12 cellular contexts compared by ENCODE assay signal in the genomic region with DNA sequence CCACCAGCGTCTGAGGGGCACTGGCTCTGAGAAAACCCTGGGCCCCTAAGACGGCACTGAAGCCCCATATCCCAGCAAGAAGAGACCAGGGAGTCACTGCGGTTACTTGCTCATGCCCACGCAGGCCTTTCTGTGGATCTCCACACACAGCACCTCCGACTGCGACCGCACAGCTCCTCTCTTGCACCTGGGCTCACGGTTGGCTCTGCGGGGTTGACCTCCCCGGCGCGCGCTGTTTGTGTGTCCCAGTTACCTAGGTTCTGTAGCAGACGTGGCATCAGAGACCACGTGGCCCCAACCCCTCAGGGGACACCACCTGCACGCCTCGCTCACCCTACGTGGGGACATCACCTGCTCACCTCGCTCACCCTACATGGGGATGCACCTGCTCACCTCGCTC. TPM values are rescaled to one million over a fixed set of nuclear protein-coding genes. Genes with fewer than 3 reads are reported as not detected.
DNase-seq lines count a peak whose midpoint lies in the region; ATAC-seq and TF ChIP-seq lines count a peak whose summit lies in the region.
"Had no signal": no experiment of that assay in that cellular context is flagged by ENCODE, and none has a peak within 500 bp of the region (broad histone marks: within the 10 kb centered on the region; RNA-seq: fewer than 3 reads in every experiment).

No MANE protein-coding gene starts in this region.

- no peak for TF ChIP-seq CTCF in chondrocyte (IDR thresholded peaks at IDR 0.05)

- H3K9me3 Mint-ChIP-seq in activated naive CD8-positive, alpha-beta T cell treated with anti-CD3 and anti-CD28 coated beads, Interleukin-2, amount 10 ng/mL, durations not matched to agents 7 days and 5 days = no peaks in the 10 kb centered on the region
- no peaks in the 10 kb centered on the region for H3K9me3 Mint-ChIP-seq in activated naive CD8-positive, alpha-beta T cell treated with anti-CD3 and anti-CD28 coated beads, Interleukin-2, amount 50 U/mL, for 24 hours
- no peaks in the 10 kb centered on the region for H3K9me3 Mint-ChIP-seq in chondrocyte (ENCODE audit: low read depth)
- no peaks in the 10 kb centered on the region for H3K9me3 Mint-ChIP-seq in natural killer cell treated with Interleukin-12 subunit alpha and Interleukin-12 subunit beta and Interleukin-15 and Interleukin-18, amount 100 ng/mL, for 72 hours
- H3K9me3 Mint-ChIP-seq in activated T-cell treated with anti-CD3 and anti-CD28 coated beads, Interleukin-2, amount 50 U/mL, for 24 hours = no peaks in the 10 kb centered on the region

- DNase-seq in activated naive CD8-positive, alpha-beta T cell treated with anti-CD3 and anti-CD28 coated beads, Interleukin-2, amount 10 ng/mL, durations not matched to agents 7 days and 5 days = peak; percentile 15
- DNase-seq in activated naive CD8-positive, alpha-beta T cell treated with anti-CD3 and anti-CD28 coated beads, Interleukin-2, amount 50 U/mL, for 24 hours = no peak
- DNase-seq in chondrocyte (ENCODE audit: low spot score) (peak; percentile 88), ureter (ENCODE audit: low spot score) (peak; percentile 39), DMS153 treated with DMSO at 0.1 percent for 48 hours (lab: John Stamatoyannopoulos, UW; ENCODE audit: unreplicated experiment) (no peak), NCI-H1694 (lab: John Stamatoyannopoulos, UW) (no peak)
- peak; percentile 49 for DNase-seq in natural killer cell treated with Interleukin-12 subunit alpha and Interleukin-12 subunit beta and Interleukin-15 and Interleukin-18, amount 100 ng/mL, for 72 hours (ENCODE audit: low spot score)
- DNase-seq in activated T-cell treated with anti-CD3 and anti-CD28 coated beads, Interleukin-2, amount 50 U/mL, for 24 hours = no peak
- DNase-seq: activated CD4-positive, alpha-beta T cell treated with anti-CD3 and anti-CD28 coated beads for 4 hours; DMS79; NCI-H446 treated with DMSO at 0.1 percent for 48 hours had no signal

- POLR2A ChIA-PET in activated naive CD8-positive, alpha-beta T cell treated with anti-CD3 and anti-CD28 coated beads, Interleukin-2, amount 10 ng/mL, durations not matched to agents 7 days and 5 days (lab: Charles Lee) = no interaction called here

- no peaks in the 10 kb centered on the region for H3K36me3 Mint-ChIP-seq in activated naive CD8-positive, alpha-beta T cell treated with anti-CD3 and anti-CD28 coated beads, Interleukin-2, amount 10 ng/mL, durations not matched to agents 7 days and 5 days
- H3K36me3 Mint-ChIP-seq in activated naive CD8-positive, alpha-beta T cell treated with anti-CD3 and anti-CD28 coated beads, Interleukin-2, amount 50 U/mL, for 24 hours (ENCODE audit: low read depth) = peaks cover 6% of the 10 kb centered on the region
- peaks cover 10% of the 10 kb centered on the region for H3K36me3 Mint-ChIP-seq in chondrocyte (ENCODE audit: low read depth)
- H3K36me3 Mint-ChIP-seq in natural killer cell treated with Interleukin-12 subunit alpha and Interleukin-12 subunit beta and Interleukin-15 and Interleukin-18, amount 100 ng/mL, for 72 hours = no peaks in the 10 kb centered on the region
- H3K36me3 Mint-ChIP-seq in activated T-cell treated with anti-CD3 and anti-CD28 coated beads, Interleukin-2, amount 50 U/mL, for 24 hours (ENCODE audit: low read depth) = peaks cover 66% of the 10 kb centered on the region

- no peak for ATAC-seq in activated naive CD8-positive, alpha-beta T cell treated with anti-CD3 and anti-CD28 coated beads, Interleukin-2, amount 10 ng/mL, durations not matched to agents 7 days and 5 days (ENCODE audit: low read depth)
- no peak for ATAC-seq in activated naive CD8-positive, alpha-beta T cell treated with anti-CD3 and anti-CD28 coated beads, Interleukin-2, amount 50 U/mL, for 24 hours
- no peak for ATAC-seq in natural killer cell treated with Interleukin-12 subunit alpha and Interleukin-12 subunit beta and Interleukin-15 and Interleukin-18, amount 100 ng/mL, for 72 hours
- ATAC-seq: heart right ventricle had no signal

- H3K4me3 Mint-ChIP-seq in activated naive CD8-positive, alpha-beta T cell treated with anti-CD3 and anti-CD28 coated beads, Interleukin-2, amount 10 ng/mL, durations not matched to agents 7 days and 5 days = no peak overlapping the region
- no peak overlapping the region for H3K4me3 Mint-ChIP-seq in activated naive CD8-positive, alpha-beta T cell treated with anti-CD3 and anti-CD28 coated beads, Interleukin-2, amount 50 U/mL, for 24 hours
- no peak overlapping the region for H3K4me3 Mint-ChIP-seq in chondrocyte (ENCODE audit: unreplicated experiment)
- no peak overlapping the region for H3K4me3 Mint-ChIP-seq in natural killer cell treated with Interleukin-12 subunit alpha and Interleukin-12 subunit beta and Interleukin-15 and Interleukin-18, amount 100 ng/mL, for 72 hours
- no peak overlapping the region for H3K4me3 Mint-ChIP-seq in activated T-cell treated with anti-CD3 and anti-CD28 coated beads, Interleukin-2, amount 50 U/mL, for 24 hours

- no peaks in the 10 kb centered on the region for H3K27me3 Mint-ChIP-seq in activated naive CD8-positive, alpha-beta T cell treated with anti-CD3 and anti-CD28 coated beads, Interleukin-2, amount 10 ng/mL, durations not matched to agents 7 days and 5 days
- H3K27me3 Mint-ChIP-seq in activated naive CD8-positive, alpha-beta T cell treated with anti-CD3 and anti-CD28 coated beads, Interleukin-2, amount 50 U/mL, for 24 hours = no peaks in the 10 kb centered on the region
- no peaks in the 10 kb centered on the region for H3K27me3 Mint-ChIP-seq in chondrocyte (ENCODE audit: low read depth)
- H3K27me3 Mint-ChIP-seq in natural killer cell treated with Interleukin-12 subunit alpha and Interleukin-12 subunit beta and Interleukin-15 and Interleukin-18, amount 100 ng/mL, for 72 hours = no peaks in the 10 kb centered on the region
- no peaks in the 10 kb centered on the region for H3K27me3 Mint-ChIP-seq in activated T-cell treated with anti-CD3 and anti-CD28 coated beads, Interleukin-2, amount 50 U/mL, for 24 hours

- no peak overlapping the region for H3K27ac Mint-ChIP-seq in activated naive CD8-positive, alpha-beta T cell treated with anti-CD3 and anti-CD28 coated beads, Interleukin-2, amount 10 ng/mL, durations not matched to agents 7 days and 5 days
- H3K27ac Mint-ChIP-seq in activated naive CD8-positive, alpha-beta T cell treated with anti-CD3 and anti-CD28 coated beads, Interleukin-2, amount 50 U/mL, for 24 hours = no peak overlapping the region
- H3K27ac Mint-ChIP-seq in chondrocyte (ENCODE audit: unreplicated experiment) = no peak overlapping the region
- H3K27ac Mint-ChIP-seq in natural killer cell treated with Interleukin-12 subunit alpha and Interleukin-12 subunit beta and Interleukin-15 and Interleukin-18, amount 100 ng/mL, for 72 hours = peak overlapping the region in 1 of 2 donors; percentile 84
- no peak overlapping the region for H3K27ac Mint-ChIP-seq in activated T-cell treated with anti-CD3 and anti-CD28 coated beads, Interleukin-2, amount 50 U/mL, for 24 hours

- peaks cover 6% of the 10 kb centered on the region for H3K4me1 Mint-ChIP-seq in activated naive CD8-positive, alpha-beta T cell treated with anti-CD3 and anti-CD28 coated beads, Interleukin-2, amount 10 ng/mL, durations not matched to agents 7 days and 5 days
- peaks cover 10% of the 10 kb centered on the region for H3K4me1 Mint-ChIP-seq in activated naive CD8-positive, alpha-beta T cell treated with anti-CD3 and anti-CD28 coated beads, Interleukin-2, amount 50 U/mL, for 24 hours
- no peaks in the 10 kb centered on the region for H3K4me1 Mint-ChIP-seq in chondrocyte (ENCODE audit: low read depth)
- peaks cover 48 to 59% of the 10 kb centered on the region in 2 donors for H3K4me1 Mint-ChIP-seq in natural killer cell treated with Interleukin-12 subunit alpha and Interleukin-12 subunit beta and Interleukin-15 and Interleukin-18, amount 100 ng/mL, for 72 hours (ENCODE audit: low read depth in 2 of 2)
- H3K4me1 Mint-ChIP-seq in activated T-cell treated with anti-CD3 and anti-CD28 coated beads, Interleukin-2, amount 50 U/mL, for 24 hours (ENCODE audit: low read depth) = peaks cover 23% of the 10 kb centered on the region

RNA-seq across cellular contexts. Expression of gene LPCAT1, which starts 12.7 kb away (rescaled TPM):
- 10 to 100 TPM; 70.8 to 72.2 TPM for total RNA-seq in activated naive CD8-positive, alpha-beta T cell treated with anti-CD3 and anti-CD28 coated beads, Interleukin-2, amount 10 ng/mL, durations not matched to agents 7 days and 5 days
- 39.9 to 49.4 TPM (median 46.4 TPM) in 3 replicates for total RNA-seq in chondrocyte
- total RNA-seq in natural killer cell treated with Interleukin-12 subunit alpha and Interleukin-12 subunit beta and Interleukin-15 and Interleukin-18, amount 100 ng/mL, for 72 hours = 100 to 1,000 TPM in 1 of 2 donors, 10 to 100 TPM in 1; 90.0 to 179 TPM
- total RNA-seq in ureter = 48.0 TPM

Comparison
In these comparisons a context has a peak if more than half of its experiments do, and no peak if none do; other contexts are left out.
1. DNase-seq: peak in activated naive CD8-positive, alpha-beta T cell treated with anti-CD3 and anti-CD28 coated beads, Interleukin-2, amount 10 ng/mL, durations not matched to agents 7 days and 5 days (single experiment), chondrocyte (single experiment), natural killer cell treated with Interleukin-12 subunit alpha and Interleukin-12 subunit beta and Interleukin-15 and Interleukin-18, amount 100 ng/mL, for 72 hours (single experiment) and ureter (single experiment); none in activated naive CD8-positive, alpha-beta T cell treated with anti-CD3 and anti-CD28 coated beads, Interleukin-2, amount 50 U/mL, for 24 hours (single experiment), DMS153 treated with DMSO at 0.1 percent for 48 hours (single experiment), NCI-H1694 (single experiment) and activated T-cell treated with anti-CD3 and anti-CD28 coated beads, Interleukin-2, amount 50 U/mL, for 24 hours (single experiment).